In the genomic region with DNA sequence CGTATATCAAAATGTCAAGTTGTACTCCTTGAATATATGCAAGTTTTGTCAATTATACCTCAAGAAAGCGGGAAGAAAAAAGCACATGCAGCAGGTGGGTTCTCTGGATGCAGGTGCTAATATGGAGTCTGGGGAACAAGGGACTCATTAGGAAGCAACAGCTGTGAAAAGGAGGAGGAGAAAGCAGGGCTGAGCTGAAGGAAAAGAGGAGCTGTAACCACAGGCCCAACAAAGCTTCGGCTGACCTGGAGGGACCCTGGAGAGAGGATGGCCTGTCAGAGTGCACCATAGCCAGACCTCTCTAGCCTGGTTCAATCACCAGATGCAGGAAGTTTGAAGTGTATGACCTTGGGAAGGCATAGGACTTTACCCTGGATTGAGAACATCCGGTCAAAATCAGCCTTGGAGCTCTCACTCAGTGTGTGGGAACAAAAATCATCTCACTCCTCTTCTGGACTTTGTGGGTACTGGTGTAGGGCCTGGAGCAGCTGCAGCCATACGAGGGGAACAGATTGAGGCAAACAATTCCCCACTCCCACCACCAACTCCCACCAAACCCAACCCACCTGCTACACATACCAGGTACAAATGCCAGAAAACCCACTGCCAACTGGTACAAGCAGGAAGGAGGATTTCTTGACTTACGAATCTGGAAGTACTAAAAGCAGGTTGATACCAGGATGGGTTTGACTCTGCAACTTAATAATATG, we compare ENCODE assay signal across 18 cellular contexts. TPM values are rescaled to one million over a fixed set of nuclear protein-coding genes. Genes with fewer than 3 reads are reported as not detected.
DNase-seq lines count a peak whose midpoint lies in the region; ATAC-seq, FAIRE-seq and TF ChIP-seq lines count a peak whose summit lies in the region.
"Had no signal": no experiment of that assay in that cellular context is flagged by ENCODE, and none has a peak within 500 bp of the region (broad histone marks: within the 10 kb centered on the region; RNA-seq: fewer than 3 reads in every experiment).

No MANE protein-coding gene starts in this region.

- TF ChIP-seq CTCF in HEK293 (tag by site-specific recombination; IDR thresholded peaks at IDR 0.05) (no peak), H1 (IDR thresholded peaks at IDR 0.05; ENCODE audit: control extremely low read depth in 1 of 3, insufficient read depth in 1 of 3, low read depth in 1 of 3, low read length in 3 of 3) (no peak), osteoblast (IDR thresholded peaks at IDR 0.05; ENCODE audit: extremely low read depth, low read depth, low read length) (no peak)

- no peak overlapping the region for H4K5ac ChIP-seq in H1 (ENCODE audit: insufficient read length, low read depth, low read length)

- no peak for TF ChIP-seq EP300 in H1 (IDR thresholded peaks at IDR 0.05; ENCODE audit: borderline replicate concordance in 1 of 2, low read depth in 2 of 2, low read length in 2 of 2)

- H2BK15ac ChIP-seq in H1 (ENCODE audit: low read length): no peak overlapping the region

- CTCF ChIA-PET in HEK293 (lab: Yijun Ruan, JAX): interaction anchor here (1.1 kb wide), 1 partner anchor 92 kb away, joined by 3 read pairs; no protein-coding TSS in a partner anchor
- CTCF ChIA-PET in H1 (lab: Charles Lee; ENCODE audit: partially characterized antibody): interaction anchor here (0.6 to 1.3 kb wide), 2 partner anchors 40 to 177 kb away, joined by 3 to 4 read pairs; no protein-coding TSS in a partner anchor

- H3K23me2 ChIP-seq in H1 (ENCODE audit: low read depth, low read length): peaks cover 2% of the 10 kb centered on the region; the same call in 1 of the 2 replicates

- no peaks in the 10 kb centered on the region for H3K9me3 ChIP-seq in HEK293 (ENCODE audit: control insufficient read depth, insufficient read depth, low read depth, low read length)
- no peaks in the 10 kb centered on the region for H3K9me3 ChIP-seq in H1 (ENCODE audit: insufficient read depth in 2 of 2, low read depth in 1 of 2, low read length in 1 of 2)
- no peaks in the 10 kb centered on the region for H3K9me3 ChIP-seq in osteoblast (ENCODE audit: low read depth, low read length)

- no peak overlapping the region for H4K91ac ChIP-seq in H1 (replicated peaks; ENCODE audit: insufficient read length, low read length)

- no peak for DNase-seq in H1 (ENCODE audit: low read depth in 1 of 2, low spot score in 2 of 2)
- peak; percentile 64 for DNase-seq in osteoblast (ENCODE audit: insufficient read length, low spot score, missing footprints)
- no peak for DNase-seq in urothelium cell line (ENCODE audit: low spot score)
- no peak for DNase-seq in caudate nucleus (lab: John Stamatoyannopoulos, UW)
- DNase-seq: C1 segment of cervical spinal cord; Calu3; CD4-positive, alpha-beta memory T cell; COR-L47; DMS153; DND-41; GDM1; GOT3; H7; HCEC 1CT had no signal

- H4K8ac ChIP-seq in H1 (ENCODE audit: extremely low read depth, insufficient read depth, low read length): no peak overlapping the region

- no peak overlapping the region for H2AFZ ChIP-seq in H1 (ENCODE audit: low read length)
- no peak overlapping the region for H2AFZ ChIP-seq in osteoblast (ENCODE audit: low read length)

- TF ChIP-seq RAD21 in H1 (IDR thresholded peaks at IDR 0.05 in 1 of 2, conservative IDR thresholded peaks at IDR 0.05 in 1 of 2; ENCODE audit: low read depth in 2 of 2, low read length in 2 of 2): no peak

- WGBS in H1 (ENCODE audit: extremely low coverage in 1 of 2, insufficient coverage in 1 of 2, insufficient read length in 1 of 2, insufficient replicate concordance in 2 of 2, low coverage in 1 of 2, low lambda C conversion rate in 2 of 2, missing lambda C conversion rate in 1 of 2), 2 experiments: 98% methylated on average over 6 of the region's 6 CpGs; no CpG with 5 or more reads in 1 of the 2 experiments

- H2BK12ac ChIP-seq in H1 (ENCODE audit: low read depth, low read length): no peak overlapping the region

- H3K56ac ChIP-seq in H1 (replicated peaks; ENCODE audit: insufficient read length, low read depth, low read length): no peak overlapping the region

- H3K79me1 ChIP-seq in H1 (ENCODE audit: low read depth, low read length): no peaks in the 10 kb centered on the region

- no peaks in the 10 kb centered on the region for H3K4me1 ChIP-seq in HEK293 (ENCODE audit: control insufficient read depth, insufficient read depth, low read length)
- no peaks in the 10 kb centered on the region for H3K4me1 ChIP-seq in H1 (replicated peaks in 1 of 4; ENCODE audit: control insufficient read depth in 3 of 4, insufficient read depth in 4 of 4, low read length in 3 of 4)
- no peaks in the 10 kb centered on the region for H3K4me1 ChIP-seq in osteoblast (ENCODE audit: insufficient read depth, low read length)

- FAIRE-seq in H1 (lab: Jason Lieb, UNC): no peak
- peak; percentile 35 for FAIRE-seq in urothelium cell line (lab: Jason Lieb, UNC)
- FAIRE-seq: GM12878 had no signal

- H2BK120ac ChIP-seq in H1 (replicated peaks; ENCODE audit: low read depth, low read length): no peak overlapping the region

- H3K79me2 ChIP-seq in H1 (ENCODE audit: control insufficient read depth in 1 of 2, insufficient read depth in 2 of 2, low read length in 2 of 2): no peaks in the 10 kb centered on the region
- H3K79me2 ChIP-seq in osteoblast (ENCODE audit: insufficient read depth, low read length): no peaks in the 10 kb centered on the region

- no peak overlapping the region for H3K4me2 ChIP-seq in H1 (ENCODE audit: insufficient read depth in 1 of 2, low read depth in 2 of 2, low read length in 2 of 2)
- H3K4me2 ChIP-seq in osteoblast (ENCODE audit: insufficient read depth, low read length): no peak overlapping the region

- H2BK20ac ChIP-seq in H1 (ENCODE audit: low read length): no peak overlapping the region

- no peak overlapping the region for H3K9ac ChIP-seq in H1 (replicated peaks in 1 of 4; ENCODE audit: extremely low read depth in 1 of 4, low read depth in 3 of 4, low read length in 3 of 4)

- no peaks in the 10 kb centered on the region for H4K20me1 ChIP-seq in H1 (replicated peaks in 1 of 2; ENCODE audit: control insufficient read depth in 1 of 2, insufficient read depth in 2 of 2, low read length in 2 of 2)
- no peaks in the 10 kb centered on the region for H4K20me1 ChIP-seq in osteoblast (ENCODE audit: insufficient read depth, low read length)

- no peak overlapping the region for H3K18ac ChIP-seq in H1 (ENCODE audit: extremely low read depth, low read length)

- no peak for TF ChIP-seq POLR2A in H1 (IDR thresholded peaks at IDR 0.05; ENCODE audit: control extremely low read depth in 1 of 2, low read depth in 2 of 2, low read length in 2 of 2)

- H3K14ac ChIP-seq in H1 (ENCODE audit: insufficient read length): no peak overlapping the region

- H3K4ac ChIP-seq in H1 (replicated peaks; ENCODE audit: insufficient read length, low read depth, low read length): no peak overlapping the region

- H3K27ac ChIP-seq in HEK293 (ENCODE audit: extremely low read depth, low read depth, low read length): no peak overlapping the region
- H3K27ac ChIP-seq in H1 (ENCODE audit: low read depth, low read length): no peak overlapping the region
- no peak overlapping the region for H3K27ac ChIP-seq in osteoblast (ENCODE audit: low read depth, low read length)
- no peak overlapping the region for H3K27ac ChIP-seq in caudate nucleus (ENCODE audit: low read depth, low read length)

- no peak overlapping the region for H2BK5ac ChIP-seq in H1 (ENCODE audit: low read depth, low read length)

- no peak for ATAC-seq in GM19023 (IDR thresholded peaks at IDR 0.05; ENCODE audit: unreplicated experiment)
- ATAC-seq: GM12878 had no signal

- H3K36me3 ChIP-seq in HEK293 (ENCODE audit: control insufficient read depth in 2 of 2, insufficient read depth in 1 of 2, low read length in 2 of 2): no peaks in the 10 kb centered on the region
- no peaks in the 10 kb centered on the region for H3K36me3 ChIP-seq in H1 (ENCODE audit: control insufficient read depth in 2 of 4, insufficient read depth in 4 of 4, low read length in 3 of 4)
- H3K36me3 ChIP-seq in osteoblast (ENCODE audit: insufficient read depth, low read length): no peaks in the 10 kb centered on the region

- no peak overlapping the region for H2AK5ac ChIP-seq in H1 (ENCODE audit: low read depth, low read length)

- no peak overlapping the region for H3K23ac ChIP-seq in H1 (ENCODE audit: insufficient read length)

- POLR2A ChIA-PET in HEK293 (lab: Yijun Ruan, JAX): no interaction called here
- POLR2A ChIA-PET in H1 (lab: Charles Lee; ENCODE audit: partially characterized antibody): interaction anchor here (0.6 to 1.1 kb wide), 3 partner anchors 37 to 47 kb away, joined by 3 to 4 read pairs (median 3); a partner anchor contains a TSS

- no peak overlapping the region for H3K4me3 ChIP-seq in HEK293 (ENCODE audit: low read depth, low read length)
- H3K4me3 ChIP-seq in H1 (ENCODE audit: extremely low read depth in 1 of 4, insufficient read depth in 2 of 4, low read depth in 3 of 4, low read length in 4 of 4): no peak overlapping the region
- no peak overlapping the region for H3K4me3 ChIP-seq in osteoblast (ENCODE audit: insufficient read depth, low read length)
- H3K4me3 ChIP-seq: GM12878 had no signal

- H3K27me3 ChIP-seq in H1 (replicated peaks in 1 of 4; ENCODE audit: control insufficient read depth in 3 of 4, extremely low read depth in 1 of 4, insufficient read depth in 3 of 4, low read length in 3 of 4) (no peaks in the 10 kb centered on the region), osteoblast (ENCODE audit: insufficient read depth, low read length) (no peaks in the 10 kb centered on the region)

TF ChIP-seq in HEK293, 187 proteins besides CTCF, POLR2A, EP300 and RAD21 (continues in another document):
- TF ChIP-seq SCRT2 (tag by site-specific recombination; IDR thresholded peaks at IDR 0.05): peak; percentile 25; the same call in 1 of the 2 replicates

TF ChIP-seq in H1, 55 proteins besides CTCF, POLR2A, EP300 and RAD21:
- TF ChIP-seq CTBP2 (IDR thresholded peaks at IDR 0.05; ENCODE audit: borderline replicate concordance, insufficient read depth, insufficient read length, low read length): no peak
- TF ChIP-seq, protein P1, sequence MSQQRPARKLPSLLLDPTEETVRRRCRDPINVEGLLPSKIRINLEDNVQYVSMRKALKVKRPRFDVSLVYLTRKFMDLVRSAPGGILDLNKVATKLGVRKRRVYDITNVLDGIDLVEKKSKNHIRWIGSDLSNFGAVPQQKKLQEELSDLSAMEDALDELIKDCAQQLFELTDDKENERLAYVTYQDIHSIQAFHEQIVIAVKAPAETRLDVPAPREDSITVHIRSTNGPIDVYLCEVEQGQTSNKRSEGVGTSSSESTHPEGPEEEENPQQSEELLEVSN (IDR thresholded peaks at IDR 0.05): peak; percentile 60; the same call in 1 of the 2 replicates

RNA-seq across cellular contexts. Expression of a gene that starts 36.7 kb away (rescaled TPM):
- total RNA-seq in H1 (2021; fragmentation: NEBNext Ultra II Directional; extraction: Animal tissue kit (Norgen Biotek cat#: 25700)): 14.0 and 18.4 TPM in 2 replicates
- polyA plus RNA-seq in H1 (2011; rRNA removed): 19.2 and 25.6 TPM in 2 replicates
- polyA plus RNA-seq in H1 (2011; cell fraction: cytosol; rRNA removed): 20.5 TPM
- 24.0 TPM for polyA plus RNA-seq in H1 (2011; cell fraction: nucleus; rRNA removed)
- polyA plus RNA-seq in H1 (2012, experiment 1 of 2): 7.9 to 14.3 TPM (median 12.6 TPM) in 4 replicates
- polyA plus RNA-seq in H1 (2012, experiment 2 of 2): 10.4 TPM
- 18.2 TPM for polyA plus RNA-seq in H1 (2013, experiment 1 of 2)
- polyA plus RNA-seq in H1 (2013, experiment 2 of 2): 21.0 TPM
- polyA minus RNA-seq in H1 (2011; rRNA and poly(A)+ RNA removed): 16.4 TPM in 2 replicates
- 13.8 TPM for polyA minus RNA-seq in H1 (2011; cell fraction: cytosol; rRNA and poly(A)+ RNA removed)
- polyA minus RNA-seq in H1 (2011; cell fraction: nucleus; rRNA and poly(A)+ RNA removed): 17.6 TPM
- total RNA-seq in osteoblast: 1.1 and 2.4 TPM in 2 replicates
- total RNA-seq: A172; Calu3; CD4-positive, alpha-beta memory T cell; GM12878 had no signal
- polyA plus RNA-seq: CD4-positive, alpha-beta memory T cell had no signal
